Comparison of ENCODE assay signal across 9 cellular contexts in the genomic region with DNA sequence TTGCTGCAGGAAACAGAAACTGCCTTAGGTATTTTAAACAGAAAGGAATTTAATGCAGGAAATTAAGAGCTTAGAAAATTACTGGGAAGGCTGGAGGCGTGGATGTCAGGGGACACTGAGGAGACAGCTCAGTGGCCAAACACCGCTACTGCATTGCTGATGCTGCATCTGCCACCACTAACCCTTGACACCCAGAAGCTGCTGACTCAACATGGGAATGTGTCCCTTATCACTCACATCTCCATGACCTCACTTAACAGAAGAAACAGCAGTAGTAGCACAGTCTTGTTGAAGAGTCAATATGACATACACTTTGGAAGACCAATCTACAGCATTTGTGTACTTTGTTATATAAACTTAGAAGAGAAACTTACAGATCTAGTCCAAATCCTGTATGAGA.
DNase-seq lines count a peak whose midpoint lies in the region; ATAC-seq and TF ChIP-seq lines count a peak whose summit lies in the region.
"Had no signal": no experiment of that assay in that cellular context is flagged by ENCODE, and none has a peak within 500 bp of the region (broad histone marks: within the 10 kb centered on the region; RNA-seq: fewer than 3 reads in every experiment).

No MANE protein-coding gene starts in this region.

- ATAC-seq in HG02852 (IDR thresholded peaks at IDR 0.05; ENCODE audit: unreplicated experiment) (peak; percentile 99), Right ventricle myocardium inferior (no peak)

- DNase-seq in NCI-H82 (lab: John Stamatoyannopoulos, UW) (peak; percentile 63), NCI-H82 treated with DMSO at 0.1 percent for 48 hours (lab: John Stamatoyannopoulos, UW; ENCODE audit: unreplicated experiment) (no peak), SK-N-DZ (ENCODE audit: low spot score) (peak; percentile 7), kidney epithelial cell (ENCODE audit: low read depth) (no peak), NCI-H146 treated with DMSO at 0.1 percent for 48 hours (lab: John Stamatoyannopoulos, UW; ENCODE audit: unreplicated experiment) (no peak), KG1 (lab: John Stamatoyannopoulos, UW) (no peak), Right ventricle myocardium inferior (ENCODE audit: missing footprints) (no peak)
- DNase-seq: activated B cell treated with CpG ODN at 0.5 μM for 24 hours had no signal

- intact Hi-C loops in Right ventricle myocardium inferior (cut with DNase I): no loop called here

- TF ChIP-seq CTCF in kidney epithelial cell (IDR thresholded peaks at IDR 0.05; ENCODE audit: insufficient read depth, low read length, poor library complexity, severe bottlenecking): peak; percentile 18

- no peak overlapping the region for H3K4me3 ChIP-seq in kidney epithelial cell (ENCODE audit: low read depth, low read length)

- no peaks in the 10 kb centered on the region for H3K27me3 ChIP-seq in kidney epithelial cell (ENCODE audit: control insufficient read depth, insufficient read depth, low read length)

- H3K36me3 ChIP-seq in kidney epithelial cell (ENCODE audit: control insufficient read depth, insufficient read depth, low read length): no peaks in the 10 kb centered on the region

Comparison
In these comparisons a context has a peak if more than half of its experiments do, and no peak if none do; other contexts are left out.
1. DNase-seq: peak in NCI-H82 (single experiment) and SK-N-DZ (single experiment); none in NCI-H82 treated with DMSO at 0.1 percent for 48 hours (single experiment), kidney epithelial cell (single experiment), NCI-H146 treated with DMSO at 0.1 percent for 48 hours (single experiment), KG1 (single experiment) and Right ventricle myocardium inferior (single experiment).